Comparison of ENCODE assay signal across 1 cellular context in the genomic region with DNA sequence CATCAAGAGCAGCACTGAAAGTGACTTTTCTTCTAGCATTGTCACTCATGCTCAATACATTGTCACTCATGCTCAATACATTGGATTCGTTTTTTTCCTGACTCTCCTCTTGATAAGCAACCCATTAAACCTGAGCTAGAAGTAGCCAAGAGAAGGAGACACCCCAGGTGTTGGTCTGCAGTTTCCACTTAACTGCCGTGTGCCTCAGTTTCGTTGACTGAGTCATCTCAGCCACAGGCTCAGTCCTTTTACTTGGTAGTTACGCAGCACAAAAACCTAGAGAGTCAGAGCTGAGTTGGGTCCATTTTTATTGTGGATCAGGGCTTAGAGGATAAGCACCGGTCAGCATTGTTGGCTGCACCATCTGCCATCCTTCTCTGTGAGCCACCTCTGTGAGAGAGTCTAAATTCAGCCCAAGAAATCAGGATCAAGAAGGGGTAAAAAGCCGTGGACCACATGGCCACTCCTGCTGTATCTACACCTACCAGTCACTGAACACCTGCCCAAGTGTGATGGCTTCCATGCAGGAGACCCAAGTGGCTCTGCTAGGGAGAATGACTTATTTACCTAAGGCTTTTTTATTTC.
TF ChIP-seq lines count a peak whose summit lies in the region.

No MANE protein-coding gene starts in this region.

TF ChIP-seq in HepG2, 621 proteins besides CTCF, POLR2A, EP300 and RAD21:
- TF ChIP-seq RBM22 (optimal IDR thresholded peaks at IDR 0.05; ENCODE audit: low read length) (peak; percentile 86), ZNF850 (CRISPR knock-in tag; conservative IDR thresholded peaks at IDR 0.05) (no peak)
